Comparison of ENCODE assay signal across 11 cellular contexts in genomic region chr14:61344437-61345143, GRCh38. TPM values are rescaled to one million over a fixed set of nuclear protein-coding genes. Genes with fewer than 3 reads are reported as not detected.
A peak's percentile ranks its signal among the peaks of the same experiment; 100 is the strongest.
DNase-seq lines count a peak whose midpoint lies in the region; ATAC-seq, FAIRE-seq and TF ChIP-seq lines count a peak whose summit lies in the region.
"Had no signal": no experiment of that assay in that cellular context is flagged by ENCODE, and none has a peak within 500 bp of the region (broad histone marks: within the 10 kb centered on the region; RNA-seq: fewer than 3 reads in every experiment).

No MANE protein-coding gene starts in this region.

- no peaks in the 10 kb centered on the region for H3K27me3 ChIP-seq in thymus (ENCODE audit: control insufficient read depth, insufficient read depth)
- H3K27me3 ChIP-seq: neural progenitor cell had no signal

- POLR2A ChIA-PET in activated CD4-positive, alpha-beta T cell treated with anti-CD3 and anti-CD28 coated beads for 36 hours (lab: Charles Lee) = interaction anchor here (0.8 to 2.5 kb wide), 6 partner anchors 10 to 59 kb away, joined by 3 to 24 read pairs (median 6); no protein-coding TSS in a partner anchor

- DNase-seq in activated CD4-positive, alpha-beta T cell treated with anti-CD3 and anti-CD28 coated beads for 36 hours = peak; percentile 52
- DNase-seq in activated CD4-positive, alpha-beta T cell treated with anti-CD3 and anti-CD28 coated beads for 48 hours = no peak
- no peak for DNase-seq in activated T-cell treated with anti-CD3 and anti-CD28 coated beads, Interleukin-2, amount 50 U/mL, for 24 hours
- no peak for DNase-seq in kidney
- no peak for DNase-seq in NCI-H2227 treated with DMSO at 0.1 percent for 48 hours (lab: John Stamatoyannopoulos, UW)
- no peak for DNase-seq in 8988T
- DNase-seq: glutamatergic neuron had no signal

- no peak for FAIRE-seq in kidney (lab: Jason Lieb, UNC)
- FAIRE-seq: TTC549 had no signal

- H3K4me1 Mint-ChIP-seq in activated CD4-positive, alpha-beta T cell treated with anti-CD3 and anti-CD28 coated beads for 36 hours = peaks cover 97% of the 10 kb centered on the region
- peaks cover 98% of the 10 kb centered on the region for H3K4me1 Mint-ChIP-seq in activated T-cell treated with anti-CD3 and anti-CD28 coated beads, Interleukin-2, amount 50 U/mL, for 24 hours (ENCODE audit: low read depth)
- H3K4me1 Mint-ChIP-seq: neural progenitor cell had no signal

- H3K9ac ChIP-seq in kidney (ENCODE audit: low read length in 2 of 2) = no peak overlapping the region
- H3K9ac ChIP-seq: neural progenitor cell had no signal

- no peaks in the 10 kb centered on the region for H3K27me3 Mint-ChIP-seq in activated CD4-positive, alpha-beta T cell treated with anti-CD3 and anti-CD28 coated beads for 36 hours
- no peaks in the 10 kb centered on the region for H3K27me3 Mint-ChIP-seq in activated T-cell treated with anti-CD3 and anti-CD28 coated beads, Interleukin-2, amount 50 U/mL, for 24 hours

- H3K4me1 ChIP-seq in kidney (ENCODE audit: control insufficient read depth in 1 of 2, insufficient read depth in 1 of 2, low read depth in 1 of 2, low read length in 2 of 2) (peaks cover 0 to 14% of the 10 kb centered on the region in 2 donors), thymus (ENCODE audit: control insufficient read depth, insufficient read depth, low read length) (peaks cover 58% of the 10 kb centered on the region)
- H3K4me1 ChIP-seq: neural progenitor cell had no signal

- 88% methylated on average over 7 of the region's 7 CpGs for WGBS in thymus

- H3K27ac ChIP-seq in kidney (ENCODE audit: low read depth in 2 of 2, low read length in 2 of 2) (peak overlapping the region; percentile 15 to 71), thymus (ENCODE audit: low read depth) (peak overlapping the region; percentile 85)
- H3K27ac ChIP-seq: neural progenitor cell had no signal

- peaks cover 8% of the 10 kb centered on the region for H3K9me3 Mint-ChIP-seq in activated CD4-positive, alpha-beta T cell treated with anti-CD3 and anti-CD28 coated beads for 36 hours (ENCODE audit: low read depth)
- peaks cover 9% of the 10 kb centered on the region for H3K9me3 Mint-ChIP-seq in activated T-cell treated with anti-CD3 and anti-CD28 coated beads, Interleukin-2, amount 50 U/mL, for 24 hours
- H3K9me3 Mint-ChIP-seq: neural progenitor cell had no signal

- H3K36me3 ChIP-seq in kidney (ENCODE audit: control insufficient read depth in 1 of 2, insufficient read depth in 2 of 2, low read length in 2 of 2) = no peaks in the 10 kb centered on the region
- no peaks in the 10 kb centered on the region for H3K36me3 ChIP-seq in thymus (ENCODE audit: control insufficient read depth, insufficient read depth)
- H3K36me3 ChIP-seq: neural progenitor cell had no signal

- H3K9me3 ChIP-seq in kidney (ENCODE audit: control insufficient read depth in 1 of 2, low read length in 2 of 2) (no peaks in the 10 kb centered on the region), thymus (ENCODE audit: control insufficient read depth) (no peaks in the 10 kb centered on the region)

- ATAC-seq in activated CD4-positive, alpha-beta T cell treated with anti-CD3 and anti-CD28 coated beads for 36 hours = peak; percentile 4
- ATAC-seq in HG03139 (IDR thresholded peaks at IDR 0.05; ENCODE audit: unreplicated experiment) = no peak

- H3K27ac Mint-ChIP-seq in activated CD4-positive, alpha-beta T cell treated with anti-CD3 and anti-CD28 coated beads for 36 hours = peak overlapping the region; percentile 99
- peak overlapping the region; percentile 99 for H3K27ac Mint-ChIP-seq in activated T-cell treated with anti-CD3 and anti-CD28 coated beads, Interleukin-2, amount 50 U/mL, for 24 hours
- H3K27ac Mint-ChIP-seq: neural progenitor cell had no signal

- no peak for TF ChIP-seq CTCF in kidney (IDR thresholded peaks at IDR 0.05; ENCODE audit: borderline replicate concordance, extremely low read depth, insufficient read depth)

- H3K36me3 Mint-ChIP-seq in activated CD4-positive, alpha-beta T cell treated with anti-CD3 and anti-CD28 coated beads for 36 hours (ENCODE audit: low read depth) = peaks cover 58% of the 10 kb centered on the region
- H3K36me3 Mint-ChIP-seq in activated T-cell treated with anti-CD3 and anti-CD28 coated beads, Interleukin-2, amount 50 U/mL, for 24 hours (ENCODE audit: low read depth) = peaks cover 48% of the 10 kb centered on the region
- H3K36me3 Mint-ChIP-seq: neural progenitor cell had no signal

- intact Hi-C loops in activated CD4-positive, alpha-beta T cell treated with anti-CD3 and anti-CD28 coated beads for 36 hours (cut with DNase I, micrococcal nuclease) = loop anchor here (5.0 kb wide), 2 partner anchors 108 to 167 kb away; no protein-coding TSS in a partner anchor
- intact Hi-C loops in kidney (cut with DNase I) = no loop called here

- H3K4me3 ChIP-seq in kidney (ENCODE audit: low read length in 2 of 2) (no peak overlapping the region), thymus (ENCODE audit: low read length) (peak overlapping the region; percentile 11)
- H3K4me3 ChIP-seq: neural progenitor cell had no signal

- CTCF ChIA-PET in activated CD4-positive, alpha-beta T cell treated with anti-CD3 and anti-CD28 coated beads for 36 hours (lab: Charles Lee) = interaction anchor here (0.6 to 1.7 kb wide), 11 partner anchors 11 to 338 kb away, joined by 3 to 15 read pairs (median 3); no protein-coding TSS in a partner anchor

- H3K4me3 Mint-ChIP-seq in activated CD4-positive, alpha-beta T cell treated with anti-CD3 and anti-CD28 coated beads for 36 hours = peak overlapping the region; percentile 86
- H3K4me3 Mint-ChIP-seq in activated T-cell treated with anti-CD3 and anti-CD28 coated beads, Interleukin-2, amount 50 U/mL, for 24 hours = peak overlapping the region; percentile 83
- H3K4me3 Mint-ChIP-seq: neural progenitor cell had no signal

RNA-seq across cellular contexts. Expression of gene PRKCH, which starts 23.2 kb away (rescaled TPM):
- 100 to 1,000 TPM; 109 to 145 TPM for total RNA-seq in activated CD4-positive, alpha-beta T cell treated with anti-CD3 and anti-CD28 coated beads for 36 hours
- total RNA-seq in kidney = 47.0 TPM
- polyA plus RNA-seq in kidney (ENCODE audit: insufficient read depth, low read depth, low replicate concordance) (8.3 TPM), thymus (73.5 TPM)
